8 cellular contexts compared by ENCODE assay signal in genomic region chr9:122463828-122464632, GRCh38. TPM values are rescaled to one million over a fixed set of nuclear protein-coding genes. Genes with fewer than 3 reads are reported as not detected.
DNase-seq lines count a peak whose midpoint lies in the region; ATAC-seq and FAIRE-seq lines count a peak whose summit lies in the region.

No MANE protein-coding gene starts in this region.

- no peaks in the 10 kb centered on the region for H3K36me3 ChIP-seq in small intestine (ENCODE audit: control insufficient read depth in 2 of 2, insufficient read depth in 2 of 2, low read length in 2 of 2)

- H3K4me3 ChIP-seq in small intestine (ENCODE audit: low read depth in 1 of 2, low read length in 2 of 2): peak overlapping the region in 1 of 2 donors; percentile 38

- WGBS in small intestine, 3 donors: 85 to 92% (median 89%) methylated on average over 10 of the region's 10 CpGs

- H3K27ac ChIP-seq in small intestine (ENCODE audit: low read depth in 1 of 2, low read length in 1 of 2): peak overlapping the region in 1 of 2 donors; percentile 69

- no peaks in the 10 kb centered on the region for H3K9me3 ChIP-seq in small intestine (ENCODE audit: control insufficient read depth, low read depth)

- H3K9me3 Mint-ChIP-seq in immature natural killer cell: peaks cover 0 to 3% (median 0%) of the 10 kb centered on the region in 6 donors

- peaks cover 10% of the 10 kb centered on the region in 2 donors for H3K4me1 Mint-ChIP-seq in immature natural killer cell

- ATAC-seq in GM21447 (IDR thresholded peaks at IDR 0.05; ENCODE audit: unreplicated experiment) (peak; percentile 64), HG03469 (IDR thresholded peaks at IDR 0.05; ENCODE audit: unreplicated experiment) (no peak)

- H3K27ac Mint-ChIP-seq in immature natural killer cell: peak overlapping the region; percentile 80 to 92 (median 88)

- H3K4me3 Mint-ChIP-seq in immature natural killer cell: peak overlapping the region; percentile 90 to 97 (median 92)

- peaks cover 0 to 6% of the 10 kb centered on the region in 2 donors for H3K4me1 ChIP-seq in small intestine (ENCODE audit: control insufficient read depth in 2 of 2, insufficient read depth in 1 of 2, low read depth in 1 of 2, low read length in 1 of 2)

- no peaks in the 10 kb centered on the region for H3K36me3 Mint-ChIP-seq in immature natural killer cell

- peaks cover 7 to 10% (median 8%) of the 10 kb centered on the region in 3 donors for H3K27me3 Mint-ChIP-seq in immature natural killer cell (ENCODE audit: low read depth in 3 of 3)

- no peak for FAIRE-seq in small intestine (lab: Jason Lieb, UNC)

- no peaks in the 10 kb centered on the region for H3K27me3 ChIP-seq in small intestine (ENCODE audit: control insufficient read depth in 2 of 2, insufficient read depth in 2 of 2, low read length in 2 of 2)

- peak; percentile 30 for DNase-seq in DMS153 treated with DMSO at 0.1 percent for 48 hours (lab: John Stamatoyannopoulos, UW; ENCODE audit: unreplicated experiment)
- DNase-seq in NCI-H1930 (lab: John Stamatoyannopoulos, UW): peak; percentile 11 to 59
- peak; percentile 14 to 23 for DNase-seq in activated CD4-positive, alpha-beta T cell treated with anti-CD3 and anti-CD28 coated beads, Interleukin-2, amount 50 U/mL, for 48 hours
- peak in 1 of 3 donors; percentile 5 for DNase-seq in immature natural killer cell
- no peak for DNase-seq in OCI-M2 (lab: John Stamatoyannopoulos, UW; ENCODE audit: unreplicated experiment)
- no peak for DNase-seq in small intestine

RNA-seq across cellular contexts. Expression of gene OR1J1, which starts 13.7 kb away (rescaled TPM):
- polyA plus RNA-seq in immature natural killer cell (not detected), small intestine (not detected)

RNA-seq across cellular contexts. Expression of gene OR1J2, which starts 46.6 kb away (rescaled TPM):
- polyA plus RNA-seq in immature natural killer cell (not detected), small intestine (not detected)

RNA-seq across cellular contexts. Expression of gene OR1J4, which starts 54.9 kb away (rescaled TPM):
- polyA plus RNA-seq in immature natural killer cell (not detected), small intestine (not detected)

Comparison
In these comparisons a context has a peak if more than half of its experiments do, and no peak if none do; other contexts are left out.
1. DNase-seq: peak in DMS153 treated with DMSO at 0.1 percent for 48 hours (single experiment), NCI-H1930 (2 of 2) and activated CD4-positive, alpha-beta T cell treated with anti-CD3 and anti-CD28 coated beads, Interleukin-2, amount 50 U/mL, for 48 hours (2 of 2); none in OCI-M2 (single experiment) and small intestine (single experiment).